In genomic region chr3:63168179-63168578, GRCh38 we compare ENCODE assay signal across 26 cellular contexts.
"Had no signal": no experiment of that assay in that cellular context is flagged by ENCODE, and none has a peak within 500 bp of the region (broad histone marks: within the 10 kb centered on the region; RNA-seq: fewer than 3 reads in every experiment).

No MANE protein-coding gene starts in this region.

- H3K27ac Mint-ChIP-seq: activated CD4-positive, alpha-beta T cell treated with anti-CD3 and anti-CD28 coated beads for 36 hours; activated naive CD8-positive, alpha-beta T cell; activated T-cell treated with anti-CD3 and anti-CD28 coated beads, Interleukin-2, amount 50 U/mL, for 72 hours; mesothelial cell of epicardium; naive thymus-derived CD4-positive, alpha-beta T cell had no signal

- H3K36me3 Mint-ChIP-seq: activated naive CD8-positive, alpha-beta T cell; mesothelial cell of epicardium; naive thymus-derived CD4-positive, alpha-beta T cell had no signal

- H3K27me3 ChIP-seq: cardiac muscle cell, dorsolateral prefrontal cortex, gastroesophageal sphincter, hepatocyte, tibial nerve had no signal

- H3K27me3 Mint-ChIP-seq: activated CD4-positive, alpha-beta T cell treated with anti-CD3 and anti-CD28 coated beads for 36 hours; activated naive CD8-positive, alpha-beta T cell; naive thymus-derived CD4-positive, alpha-beta T cell had no signal

- H3K4me1 ChIP-seq: gastroesophageal sphincter, parathyroid adenoma, psoas muscle, tibial nerve had no signal

- H3K4me1 Mint-ChIP-seq: activated CD4-positive, alpha-beta T cell treated with anti-CD3 and anti-CD28 coated beads for 36 hours; mesothelial cell of epicardium; naive thymus-derived CD4-positive, alpha-beta T cell had no signal

- H3K27ac ChIP-seq: cardiac muscle cell, coronary artery, dorsolateral prefrontal cortex, gastroesophageal sphincter, hepatocyte, parathyroid adenoma, psoas muscle, tibial nerve had no signal

- ATAC-seq: activated CD4-positive, alpha-beta T cell treated with anti-CD3 and anti-CD28 coated beads for 36 hours; activated T-cell treated with anti-CD3 and anti-CD28 coated beads, Interleukin-2, amount 50 U/mL, for 72 hours; gastroesophageal sphincter; left cardiac atrium; naive thymus-derived CD4-positive, alpha-beta T cell; psoas muscle had no signal

- H3K4me3 ChIP-seq: cardiac muscle cell, coronary artery, dorsolateral prefrontal cortex, gastroesophageal sphincter, hepatocyte, psoas muscle, tibial nerve had no signal

- H3K36me3 ChIP-seq: cardiac muscle cell, gastroesophageal sphincter, tibial nerve had no signal

- FAIRE-seq: keratinocyte had no signal

- DNase-seq: activated CD4-positive, alpha-beta T cell treated with anti-CD3 and anti-CD28 coated beads for 36 hours; activated CD4-positive, CD25-positive, alpha-beta regulatory T cell; activated naive CD4-positive, alpha-beta T cell; activated T-cell treated with anti-CD3 and anti-CD28 coated beads for 4 hours; activated T-cell treated with anti-CD3 and anti-CD28 coated beads, Interleukin-2, amount 50 U/mL, for 72 hours; anterior cingulate cortex; cerebellar nuclear complex; dorsolateral prefrontal cortex; effector memory CD4-positive, alpha-beta T cell; erythroblast; left cardiac atrium; mammary epithelial cell; naive thymus-derived CD4-positive, alpha-beta T cell; psoas muscle; stimulated activated CD4-positive, alpha-beta T cell treated with anti-CD3 and anti-CD28 coated beads, Interleukin-15, amount 100 ng/mL, for 24 hours; stimulated activated CD4-positive, alpha-beta T cell treated with anti-CD3 and anti-CD28 coated beads, Interleukin-2, amount 100 ng/mL, for 24 hours; stimulated activated naive CD4-positive, alpha-beta T cell treated with Interleukin-2 at 50 U/mL for 16 hours had no signal

- H3K4me3 Mint-ChIP-seq: activated CD4-positive, alpha-beta T cell treated with anti-CD3 and anti-CD28 coated beads for 36 hours; activated naive CD8-positive, alpha-beta T cell; activated T-cell treated with anti-CD3 and anti-CD28 coated beads, Interleukin-2, amount 50 U/mL, for 72 hours; mesothelial cell of epicardium; naive thymus-derived CD4-positive, alpha-beta T cell had no signal
